ENCODE assay signal across 8 cellular contexts in the genomic region with DNA sequence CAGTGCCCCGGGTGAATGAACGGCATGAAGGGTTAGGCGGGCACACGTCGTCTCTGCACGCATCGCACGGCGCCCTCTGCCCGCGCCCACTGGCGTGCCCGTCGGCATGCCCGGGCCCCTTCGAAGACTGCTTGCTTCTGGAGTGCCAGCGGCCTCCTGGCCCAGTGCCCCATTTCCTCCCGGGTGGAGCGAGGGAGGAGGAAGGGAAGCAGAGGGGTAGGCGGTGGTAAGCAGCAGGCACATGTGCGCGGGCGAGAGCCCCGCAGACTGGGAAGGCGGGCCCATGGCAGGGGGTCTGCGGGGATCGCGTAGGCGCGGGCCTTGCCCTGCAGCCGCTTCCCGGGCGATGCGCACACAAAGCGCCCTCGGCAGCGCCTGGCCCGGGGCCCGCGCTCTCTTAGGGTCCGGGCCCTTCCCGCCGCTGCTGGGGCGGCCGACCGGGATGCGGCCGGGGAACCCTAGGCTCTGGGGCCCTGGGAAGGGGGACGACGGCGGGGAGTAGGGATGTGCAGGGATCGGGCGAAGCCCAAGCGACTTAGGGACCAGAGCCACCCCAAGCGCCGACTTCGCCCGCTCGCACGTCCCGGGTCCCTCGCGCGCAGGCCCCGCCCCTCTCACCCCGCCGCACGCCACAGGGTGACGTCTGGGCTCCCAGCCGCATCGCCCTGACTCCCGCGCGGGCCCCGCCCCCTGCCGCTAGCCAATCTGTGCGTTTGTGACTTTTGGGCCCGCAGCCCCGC. TPM values are rescaled to one million over a fixed set of nuclear protein-coding genes. Genes with fewer than 3 reads are reported as not detected.
DNase-seq lines count a peak whose midpoint lies in the region; ATAC-seq and TF ChIP-seq lines count a peak whose summit lies in the region.

No MANE protein-coding gene starts in this region.

- H3K27ac Mint-ChIP-seq in activated CD8-positive, alpha-beta memory T cell treated with anti-CD3 and anti-CD28 coated beads, Interleukin-2, amount 10 ng/mL, durations not matched to agents 7 days and 5 days = peak overlapping the region; percentile 85

- no peaks in the 10 kb centered on the region for H3K27me3 ChIP-seq in RWPE2 (ENCODE audit: insufficient read depth, poor library complexity, severe bottlenecking)

- no peaks in the 10 kb centered on the region for H3K27me3 Mint-ChIP-seq in activated CD8-positive, alpha-beta memory T cell treated with anti-CD3 and anti-CD28 coated beads, Interleukin-2, amount 10 ng/mL, durations not matched to agents 7 days and 5 days

- no peaks in the 10 kb centered on the region for H3K9me3 Mint-ChIP-seq in activated CD8-positive, alpha-beta memory T cell treated with anti-CD3 and anti-CD28 coated beads, Interleukin-2, amount 10 ng/mL, durations not matched to agents 7 days and 5 days (ENCODE audit: low read depth)

- H3K36me3 Mint-ChIP-seq in activated CD8-positive, alpha-beta memory T cell treated with anti-CD3 and anti-CD28 coated beads, Interleukin-2, amount 10 ng/mL, durations not matched to agents 7 days and 5 days = peaks cover 9% of the 10 kb centered on the region

- H3K9me3 ChIP-seq in RWPE2 (ENCODE audit: severe bottlenecking) = no peaks in the 10 kb centered on the region

- CTCF ChIA-PET in activated CD8-positive, alpha-beta memory T cell treated with anti-CD3 and anti-CD28 coated beads, Interleukin-2, amount 10 ng/mL, durations not matched to agents 7 days and 5 days (lab: Charles Lee) = interaction anchor here (1.1 kb wide), 2 partner anchors 8 to 20 kb away, joined by 4 to 5 read pairs; partner anchors contain the start of gene RPL10

- H3K4me3 Mint-ChIP-seq in activated CD8-positive, alpha-beta memory T cell treated with anti-CD3 and anti-CD28 coated beads, Interleukin-2, amount 10 ng/mL, durations not matched to agents 7 days and 5 days = peak overlapping the region; percentile 68

- peak overlapping the region; percentile 83 for H3K27ac ChIP-seq in RWPE2 (ENCODE audit: poor library complexity, severe bottlenecking)

- H3K4me3 ChIP-seq in RWPE2 (ENCODE audit: severe bottlenecking) = peak overlapping the region; percentile 41

- H3K4me1 Mint-ChIP-seq in activated CD8-positive, alpha-beta memory T cell treated with anti-CD3 and anti-CD28 coated beads, Interleukin-2, amount 10 ng/mL, durations not matched to agents 7 days and 5 days = peaks cover 30% of the 10 kb centered on the region

- no peak for TF ChIP-seq CTCF in RWPE2 (IDR thresholded peaks at IDR 0.05; ENCODE audit: poor library complexity, severe bottlenecking)

- H3K4me1 ChIP-seq in RWPE2 (ENCODE audit: insufficient read depth, poor library complexity, severe bottlenecking) = peaks cover 10% of the 10 kb centered on the region

- H3K36me3 ChIP-seq in RWPE2 (ENCODE audit: low read depth) = peaks cover 24% of the 10 kb centered on the region

- peak; percentile 4 for ATAC-seq in activated CD8-positive, alpha-beta memory T cell treated with anti-CD3 and anti-CD28 coated beads, Interleukin-2, amount 10 ng/mL, durations not matched to agents 7 days and 5 days
- ATAC-seq in HG02885 (IDR thresholded peaks at IDR 0.05; ENCODE audit: poor library complexity, unreplicated experiment) (peak; percentile 1), RWPE2 (ENCODE audit: low read depth) (peak; percentile 2; the same call in 2 of the 3 replicates), left lobe of liver (peak; percentile 79)
- peak; percentile 1 for ATAC-seq in stimulated activated naive CD8-positive, alpha-beta T cell treated with anti-CD3 and anti-CD28 coated beads, Interleukin-15, Interleukin-2, amounts not matched to agents 100 U/mL and 50 U/mL, for 24 hours

- peak; percentile 55 for DNase-seq in activated CD8-positive, alpha-beta memory T cell treated with anti-CD3 and anti-CD28 coated beads, Interleukin-2, amount 10 ng/mL, durations not matched to agents 7 days and 5 days
- DNase-seq in activated CD8-positive, alpha-beta memory T cell treated with anti-CD3 and anti-CD28 coated beads, Interleukin-2, amount 50 U/mL, for 48 hours = no peak
- DNase-seq in RWPE2 (ENCODE audit: low spot score) (no peak), left lobe of liver (ENCODE audit: low spot score) (peak; percentile 64)
- DNase-seq in central memory CD4-positive, alpha-beta T cell = peak; percentile 55
- DNase-seq in stimulated activated naive CD8-positive, alpha-beta T cell treated with anti-CD3 and anti-CD28 coated beads, Interleukin-15, Interleukin-2, amounts not matched to agents 100 U/mL and 50 U/mL, for 24 hours = peak; percentile 93
- no peak for DNase-seq in NK-92 treated with Interleukin-12 subunit alpha and Interleukin-12 subunit beta, amount 100 ng/mL, for 24 hours (lab: John Stamatoyannopoulos, UW)

RNA-seq across cellular contexts. Expression of gene EMD, which starts 0.9 kb away (rescaled TPM):
- 10 to 100 TPM; 64.6 to 70.2 TPM for total RNA-seq in activated CD8-positive, alpha-beta memory T cell treated with anti-CD3 and anti-CD28 coated beads, Interleukin-2, amount 10 ng/mL, durations not matched to agents 7 days and 5 days
- total RNA-seq in left lobe of liver = 19.5 TPM

RNA-seq across cellular contexts. Expression of gene FLNA, which starts 3.8 kb away (rescaled TPM):
- 1,000 to 10,000 TPM; 1,602 to 2,011 TPM for total RNA-seq in activated CD8-positive, alpha-beta memory T cell treated with anti-CD3 and anti-CD28 coated beads, Interleukin-2, amount 10 ng/mL, durations not matched to agents 7 days and 5 days
- 76.6 TPM for total RNA-seq in left lobe of liver

RNA-seq across cellular contexts. Expression of gene RPL10, which starts 19.9 kb away (rescaled TPM):
- total RNA-seq in activated CD8-positive, alpha-beta memory T cell treated with anti-CD3 and anti-CD28 coated beads, Interleukin-2, amount 10 ng/mL, durations not matched to agents 7 days and 5 days = 1,000 to 10,000 TPM; 2,013 to 2,356 TPM
- 1,085 TPM for total RNA-seq in left lobe of liver

RNA-seq across cellular contexts. Expression of gene DNASE1L1, which starts 30.8 kb away (rescaled TPM):
- 10 to 100 TPM; 18.4 to 19.6 TPM for total RNA-seq in activated CD8-positive, alpha-beta memory T cell treated with anti-CD3 and anti-CD28 coated beads, Interleukin-2, amount 10 ng/mL, durations not matched to agents 7 days and 5 days
- total RNA-seq in left lobe of liver = 14.9 TPM

RNA-seq across cellular contexts. Expression of gene TAFAZZIN, which starts 33.1 kb away (rescaled TPM):
- total RNA-seq in activated CD8-positive, alpha-beta memory T cell treated with anti-CD3 and anti-CD28 coated beads, Interleukin-2, amount 10 ng/mL, durations not matched to agents 7 days and 5 days = 10 to 100 TPM; 77.1 to 90.2 TPM
- 21.0 TPM for total RNA-seq in left lobe of liver

Comparison
In these comparisons a context has a peak if more than half of its experiments do, and no peak if none do; other contexts are left out.
1. DNase-seq: peak in activated CD8-positive, alpha-beta memory T cell treated with anti-CD3 and anti-CD28 coated beads, Interleukin-2, amount 10 ng/mL, durations not matched to agents 7 days and 5 days (single experiment), central memory CD4-positive, alpha-beta T cell (single experiment), left lobe of liver (single experiment) and stimulated activated naive CD8-positive, alpha-beta T cell treated with anti-CD3 and anti-CD28 coated beads, Interleukin-15, Interleukin-2, amounts not matched to agents 100 U/mL and 50 U/mL, for 24 hours (single experiment); none in activated CD8-positive, alpha-beta memory T cell treated with anti-CD3 and anti-CD28 coated beads, Interleukin-2, amount 50 U/mL, for 48 hours (single experiment), RWPE2 (single experiment) and NK-92 treated with Interleukin-12 subunit alpha and Interleukin-12 subunit beta, amount 100 ng/mL, for 24 hours (single experiment).
2. ATAC-seq: peak in every context shown above with its lines; median percentile 79 in left lobe of liver; 4 in activated CD8-positive, alpha-beta memory T cell treated with anti-CD3 and anti-CD28 coated beads, Interleukin-2, amount 10 ng/mL, durations not matched to agents 7 days and 5 days; 2 in RWPE2; 1 in HG02885; 1 in stimulated activated naive CD8-positive, alpha-beta T cell treated with anti-CD3 and anti-CD28 coated beads, Interleukin-15, Interleukin-2, amounts not matched to agents 100 U/mL and 50 U/mL, for 24 hours.
3. RNA of gene FLNA, which starts 3.8 kb away (total RNA-seq): 1,602 to 2,011 TPM in activated CD8-positive, alpha-beta memory T cell treated with anti-CD3 and anti-CD28 coated beads, Interleukin-2, amount 10 ng/mL, durations not matched to agents 7 days and 5 days; 76.6 TPM in left lobe of liver (single experiment); every median in the first group is over 10 times any median in the second.